Comparison of ENCODE assay signal across 9 cellular contexts in genomic region chr1:153608742-153609584, GRCh38.
A peak's percentile ranks its signal among the peaks of the same experiment; 100 is the strongest.
DNase-seq lines count a peak whose midpoint lies in the region; ATAC-seq and TF ChIP-seq lines count a peak whose summit lies in the region.
"Had no signal": no experiment of that assay in that cellular context is flagged by ENCODE, and none has a peak within 500 bp of the region (broad histone marks: within the 10 kb centered on the region; RNA-seq: fewer than 3 reads in every experiment).

No MANE protein-coding gene starts in this region.

- no peaks in the 10 kb centered on the region for H3K36me3 Mint-ChIP-seq in activated naive CD4-positive, alpha-beta T cell treated with anti-CD3 and anti-CD28 coated beads, Interleukin-2, amount 50 U/mL, for 24 hours
- H3K36me3 Mint-ChIP-seq in activated naive CD4-positive, alpha-beta T cell treated with anti-CD3 and anti-CD28 coated beads, Interleukin-2, amount 10 ng/mL, durations not matched to agents 7 days and 5 days = no peaks in the 10 kb centered on the region

- peaks cover 0 to 23% (median 15%) of the 10 kb centered on the region in 5 donors for H3K36me3 ChIP-seq in subcutaneous abdominal adipose tissue (ENCODE audit: control insufficient read depth in 5 of 5, insufficient read depth in 5 of 5, low read length in 5 of 5)

- ATAC-seq in HG02798 (IDR thresholded peaks at IDR 0.05; ENCODE audit: poor library complexity, unreplicated experiment) (no peak), GM18861 (IDR thresholded peaks at IDR 0.05; ENCODE audit: unreplicated experiment) (no peak)

- H3K4me1 Mint-ChIP-seq in activated naive CD4-positive, alpha-beta T cell treated with anti-CD3 and anti-CD28 coated beads, Interleukin-2, amount 50 U/mL, for 24 hours = no peaks in the 10 kb centered on the region
- H3K4me1 Mint-ChIP-seq in activated naive CD4-positive, alpha-beta T cell treated with anti-CD3 and anti-CD28 coated beads, Interleukin-2, amount 10 ng/mL, durations not matched to agents 7 days and 5 days = no peaks in the 10 kb centered on the region

- no peak for DNase-seq in activated naive CD4-positive, alpha-beta T cell treated with anti-CD3 and anti-CD28 coated beads, Interleukin-2, amount 10 ng/mL, durations not matched to agents 7 days and 5 days
- peak; percentile 92 for DNase-seq in coronary artery (ENCODE audit: low spot score)
- DNase-seq in left kidney (ENCODE audit: low read depth, low spot score) = peak; percentile 82
- DNase-seq in stimulated activated CD4-positive, alpha-beta T cell treated with anti-CD3 and anti-CD28 coated beads, Interleukin-15, amount 100 ng/mL, for 24 hours = no peak

- no peaks in the 10 kb centered on the region for H3K9me3 Mint-ChIP-seq in activated naive CD4-positive, alpha-beta T cell treated with anti-CD3 and anti-CD28 coated beads, Interleukin-2, amount 50 U/mL, for 24 hours
- no peaks in the 10 kb centered on the region for H3K9me3 Mint-ChIP-seq in activated naive CD4-positive, alpha-beta T cell treated with anti-CD3 and anti-CD28 coated beads, Interleukin-2, amount 10 ng/mL, durations not matched to agents 7 days and 5 days

- H3K9ac ChIP-seq in subcutaneous abdominal adipose tissue (ENCODE audit: low read length in 5 of 5) = peak overlapping the region; percentile 48 to 93 (median 82)

- no peaks in the 10 kb centered on the region for H3K27me3 ChIP-seq in subcutaneous abdominal adipose tissue (ENCODE audit: control insufficient read depth in 5 of 5, insufficient read depth in 4 of 5, low read length in 5 of 5)

- CTCF ChIA-PET in activated naive CD4-positive, alpha-beta T cell treated with anti-CD3 and anti-CD28 coated beads, Interleukin-2, amount 10 ng/mL, durations not matched to agents 7 days and 5 days (lab: Charles Lee) = interaction anchor here (1.0 kb wide), 1 partner anchor 37 kb away, joined by 3 read pairs; no protein-coding TSS in a partner anchor

- H3K27ac ChIP-seq in coronary artery = peak overlapping the region; percentile 80 to 97
- peak overlapping the region; percentile 97 for H3K27ac ChIP-seq in subcutaneous abdominal adipose tissue (ENCODE audit: low read depth, low read length)
- H3K27ac ChIP-seq: C4-2B had no signal

- H3K4me3 Mint-ChIP-seq in activated naive CD4-positive, alpha-beta T cell treated with anti-CD3 and anti-CD28 coated beads, Interleukin-2, amount 50 U/mL, for 24 hours = no peak overlapping the region
- no peak overlapping the region for H3K4me3 Mint-ChIP-seq in activated naive CD4-positive, alpha-beta T cell treated with anti-CD3 and anti-CD28 coated beads, Interleukin-2, amount 10 ng/mL, durations not matched to agents 7 days and 5 days

- peak overlapping the region; percentile 41 for H3K27ac Mint-ChIP-seq in activated naive CD4-positive, alpha-beta T cell treated with anti-CD3 and anti-CD28 coated beads, Interleukin-2, amount 50 U/mL, for 24 hours
- H3K27ac Mint-ChIP-seq in activated naive CD4-positive, alpha-beta T cell treated with anti-CD3 and anti-CD28 coated beads, Interleukin-2, amount 10 ng/mL, durations not matched to agents 7 days and 5 days = no peak overlapping the region

- H3K9me3 ChIP-seq in subcutaneous abdominal adipose tissue (ENCODE audit: control insufficient read depth in 5 of 5, low read length in 5 of 5) = no peaks in the 10 kb centered on the region

- no peaks in the 10 kb centered on the region for H3K27me3 Mint-ChIP-seq in activated naive CD4-positive, alpha-beta T cell treated with anti-CD3 and anti-CD28 coated beads, Interleukin-2, amount 50 U/mL, for 24 hours
- H3K27me3 Mint-ChIP-seq in activated naive CD4-positive, alpha-beta T cell treated with anti-CD3 and anti-CD28 coated beads, Interleukin-2, amount 10 ng/mL, durations not matched to agents 7 days and 5 days = peaks cover 30% of the 10 kb centered on the region

- H3K4me3 ChIP-seq in coronary artery (peak overlapping the region; percentile 86), subcutaneous abdominal adipose tissue (ENCODE audit: low read depth in 1 of 5, low read length in 5 of 5) (peak overlapping the region; percentile 33 to 77 (median 70))

- H3K4me1 ChIP-seq in subcutaneous abdominal adipose tissue (ENCODE audit: control insufficient read depth in 5 of 5, insufficient read depth in 5 of 5, low read length in 5 of 5) = peaks cover 10 to 58% (median 47%) of the 10 kb centered on the region in 5 donors

- no peak for TF ChIP-seq CTCF in coronary artery (IDR thresholded peaks at IDR 0.05)

Comparison
In these comparisons a context has a peak if more than half of its experiments do, and no peak if none do; other contexts are left out.
1. DNase-seq: peak in coronary artery (single experiment) and left kidney (single experiment); none in activated naive CD4-positive, alpha-beta T cell treated with anti-CD3 and anti-CD28 coated beads, Interleukin-2, amount 10 ng/mL, durations not matched to agents 7 days and 5 days (single experiment) and stimulated activated CD4-positive, alpha-beta T cell treated with anti-CD3 and anti-CD28 coated beads, Interleukin-15, amount 100 ng/mL, for 24 hours (single experiment).